Comparison of ENCODE assay signal across 28 cellular contexts in genomic region chr10:3194871-3195270, GRCh38.
"Had no signal": no experiment of that assay in that cellular context is flagged by ENCODE, and none has a peak within 500 bp of the region (broad histone marks: within the 10 kb centered on the region; RNA-seq: fewer than 3 reads in every experiment).

No MANE protein-coding gene starts in this region.

- ATAC-seq: activated CD4-positive, alpha-beta T cell treated with anti-CD3 and anti-CD28 coated beads for 36 hours; activated CD4-positive, CD25-positive, alpha-beta regulatory T cell treated with anti-CD3 and anti-CD28 coated beads, Interleukin-2, amount 50 U/mL, for 24 hours; activated CD8-positive, alpha-beta T cell treated with anti-CD3 and anti-CD28 coated beads, Interleukin-2, amount 10 ng/mL, durations not matched to agents 7 days and 5 days; activated naive CD8-positive, alpha-beta T cell treated with anti-CD3 and anti-CD28 coated beads, Interleukin-2, amount 50 U/mL, for 24 hours; K562 had no signal

- H3K36me3 ChIP-seq: brain microvascular endothelial cell had no signal

- DNase-seq: activated CD4-positive, alpha-beta T cell treated with anti-CD3 and anti-CD28 coated beads for 36 hours; activated CD4-positive, alpha-beta T cell treated with anti-CD3 and anti-CD28 coated beads, Interleukin-2, amount 10 ng/mL, durations not matched to agents 7 days and 5 days; activated CD4-positive, alpha-beta T cell treated with anti-CD3 and anti-CD28 coated beads, Interleukin-2, amount 50 U/mL, for 48 hours; activated CD8-positive, alpha-beta memory T cell treated with anti-CD3 and anti-CD28 coated beads, Interleukin-2, amount 50 U/mL, for 48 hours; activated CD8-positive, alpha-beta T cell treated with anti-CD3 and anti-CD28 coated beads, Interleukin-2, amount 10 ng/mL, durations not matched to agents 7 days and 5 days; activated effector memory CD4-positive, alpha-beta T cell treated with Interleukin-2 at 50 U/mL for 16 hours; activated naive CD4-positive, alpha-beta T cell treated with anti-CD3 and anti-CD28 coated beads, Interleukin-2, amount 10 ng/mL, durations not matched to agents 7 days and 5 days; activated naive CD8-positive, alpha-beta T cell treated with anti-CD3 and anti-CD28 coated beads, Interleukin-2, amount 50 U/mL, for 24 hours; activated T-cell treated with anti-CD3 and anti-CD28 coated beads, Interleukin-2, amount 50 U/mL, for 48 hours; anterior cingulate cortex; brain microvascular endothelial cell; central memory CD4-positive, alpha-beta T cell; NCI-H1092 treated with DMSO at 0.1 percent for 48 hours; NCI-H187 treated with DMSO at 0.1 percent for 48 hours; NCI-H2081; NCI-H2171 treated with DMSO at 0.1 percent for 48 hours; NCI-H2227 treated with DMSO at 0.1 percent for 48 hours; NCI-H446; NCI-H524; NCI-H69; NCI-H82; PC-9; Right ventricle myocardium superior had no signal

- H3K9me3 Mint-ChIP-seq: activated CD4-positive, alpha-beta T cell treated with anti-CD3 and anti-CD28 coated beads, Interleukin-2, amount 10 ng/mL, durations not matched to agents 7 days and 5 days; activated naive CD4-positive, alpha-beta T cell treated with anti-CD3 and anti-CD28 coated beads, Interleukin-2, amount 10 ng/mL, durations not matched to agents 7 days and 5 days; activated naive CD8-positive, alpha-beta T cell treated with anti-CD3 and anti-CD28 coated beads, Interleukin-2, amount 50 U/mL, for 24 hours; T-helper 2 cell treated with Interferon-gamma antibody and Interleukin-4, amounts not matched to agents 5 μg/mL and 100 μg/mL, for 36 hours had no signal

- H3K4me3 Mint-ChIP-seq: activated CD4-positive, alpha-beta T cell treated with anti-CD3 and anti-CD28 coated beads for 36 hours; activated CD4-positive, alpha-beta T cell treated with anti-CD3 and anti-CD28 coated beads, Interleukin-2, amount 10 ng/mL, durations not matched to agents 7 days and 5 days; activated CD8-positive, alpha-beta T cell treated with anti-CD3 and anti-CD28 coated beads, Interleukin-2, amount 10 ng/mL, durations not matched to agents 7 days and 5 days; activated naive CD4-positive, alpha-beta T cell treated with anti-CD3 and anti-CD28 coated beads, Interleukin-2, amount 10 ng/mL, durations not matched to agents 7 days and 5 days; activated naive CD8-positive, alpha-beta T cell; activated naive CD8-positive, alpha-beta T cell treated with anti-CD3 and anti-CD28 coated beads, Interleukin-2, amount 50 U/mL, for 24 hours; T-helper 2 cell treated with Interferon-gamma antibody and Interleukin-4, amounts not matched to agents 5 μg/mL and 100 μg/mL, for 36 hours had no signal

- H3K27ac Mint-ChIP-seq: activated CD4-positive, alpha-beta T cell treated with anti-CD3 and anti-CD28 coated beads for 36 hours; activated CD4-positive, alpha-beta T cell treated with anti-CD3 and anti-CD28 coated beads, Interleukin-2, amount 10 ng/mL, durations not matched to agents 7 days and 5 days; activated CD8-positive, alpha-beta T cell treated with anti-CD3 and anti-CD28 coated beads, Interleukin-2, amount 10 ng/mL, durations not matched to agents 7 days and 5 days; activated naive CD4-positive, alpha-beta T cell treated with anti-CD3 and anti-CD28 coated beads, Interleukin-2, amount 10 ng/mL, durations not matched to agents 7 days and 5 days; activated naive CD8-positive, alpha-beta T cell; activated naive CD8-positive, alpha-beta T cell treated with anti-CD3 and anti-CD28 coated beads, Interleukin-2, amount 50 U/mL, for 24 hours; T-helper 2 cell treated with Interferon-gamma antibody and Interleukin-4, amounts not matched to agents 5 μg/mL and 100 μg/mL, for 36 hours had no signal

- H3K36me3 Mint-ChIP-seq: activated naive CD4-positive, alpha-beta T cell treated with anti-CD3 and anti-CD28 coated beads, Interleukin-2, amount 10 ng/mL, durations not matched to agents 7 days and 5 days; activated naive CD8-positive, alpha-beta T cell had no signal

- H3K27ac ChIP-seq: brain microvascular endothelial cell, PC-9, RWPE1 had no signal

- H3K4me3 ChIP-seq: K562, PC-9 had no signal

- H3K27me3 ChIP-seq: brain microvascular endothelial cell had no signal
